Comparison of ENCODE assay signal across 1 cellular context in genomic region chr6:142454848-142455247, GRCh38.
DNase-seq lines count a peak whose midpoint lies in the region; ATAC-seq, FAIRE-seq and TF ChIP-seq lines count a peak whose summit lies in the region.
"Not testable (repeated sequence)": the region's sequence is repeated elsewhere in the genome, so short reads cannot be mapped to it uniquely, and the experiment has no call there.

No MANE protein-coding gene starts in this region.

- H3K79me2 ChIP-seq in HepG2 (ENCODE audit: insufficient read depth, low read length): not testable (repeated sequence)

- not testable (repeated sequence) for H2AFZ ChIP-seq in HepG2 (ENCODE audit: low read length)

- not testable (repeated sequence) for BruUV-seq in HepG2 (replicated peaks; lab: Mats Ljungman, UMichigan)

- not testable (repeated sequence) for DNase-seq in HepG2 (ENCODE audit: low spot score)

- CTCF ChIA-PET in HepG2 (lab: Yijun Ruan, JAX; ENCODE audit: low intra/inter-chr PET ratio, low total read pairs): not testable (repeated sequence)

- not testable (repeated sequence) for TF ChIP-seq CTCF in HepG2 (CRISPR knock-in tag; IDR thresholded peaks at IDR 0.05)

- peaks cover 6 to 18% of the 10 kb centered on the region in 2 experiments; a peak in 4 of 5 replicates for H3K36me3 ChIP-seq in HepG2 (replicated peaks in 1 of 2; ENCODE audit: control insufficient read depth in 1 of 2, insufficient read depth in 2 of 2, low read length in 2 of 2)

- not testable (repeated sequence) for H3K4me1 ChIP-seq in HepG2 (ENCODE audit: insufficient read depth, low read length)

- WGBS in HepG2 (ENCODE audit: low lambda C conversion rate): 47% methylated on average over 2 of the region's 2 CpGs

- not testable (repeated sequence) for H3K4me2 ChIP-seq in HepG2 (ENCODE audit: low read depth, low read length)

- FAIRE-seq in HepG2 (lab: Jason Lieb, UNC): not testable (repeated sequence)

- not testable (repeated sequence) for ATAC-seq in HepG2

- H3K27ac ChIP-seq in HepG2 (ENCODE audit: extremely low read length, insufficient read depth, low read length): not testable (repeated sequence)

- not testable (repeated sequence) for H3K27me3 ChIP-seq in HepG2 (ENCODE audit: control insufficient read depth in 1 of 2, insufficient read depth in 2 of 2, low read length in 2 of 2)

- POLR2A ChIA-PET in HepG2 (lab: Yijun Ruan, JAX): not testable (repeated sequence)

- not testable (repeated sequence) for H3K9ac ChIP-seq in HepG2 (ENCODE audit: insufficient read depth, low read depth, low read length)

- not testable (repeated sequence) for TF ChIP-seq POLR2A in HepG2 (IDR thresholded peaks at IDR 0.05; ENCODE audit: insufficient read depth in 1 of 2, low read depth in 2 of 2, low read length in 2 of 2)

- not testable (repeated sequence) for TF ChIP-seq RAD21 in HepG2 (CRISPR knock-in tag; IDR thresholded peaks at IDR 0.05)

- intact Hi-C loops in HepG2 (cut with micrococcal nuclease; ENCODE audit: unreplicated experiment): not testable (repeated sequence)

- H3K4me3 ChIP-seq in HepG2 (replicated peaks in 1 of 3; ENCODE audit: insufficient read depth in 1 of 3, low read depth in 2 of 3, low read length in 3 of 3): not testable (repeated sequence)

- not testable (repeated sequence) for H4K20me1 ChIP-seq in HepG2 (ENCODE audit: insufficient read depth, low read length)

- in situ Hi-C loops in HepG2 (cut with HindIII; ENCODE audit: extremely low pct_ligation_motif_present, low pct_unique_long_range_greater_than_20kb): not testable (repeated sequence)

- H3K9me3 ChIP-seq in HepG2 (ENCODE audit: low read length): not testable (repeated sequence)

- TF ChIP-seq EP300 in HepG2 (IDR thresholded peaks at IDR 0.05; ENCODE audit: low read depth in 2 of 2, low read length in 2 of 2); HepG2 (CRISPR knock-in tag; IDR thresholded peaks at IDR 0.05; ENCODE audit: borderline replicate concordance): not testable (repeated sequence)

TF ChIP-seq in HepG2, 621 proteins besides CTCF, POLR2A, EP300 and RAD21:
- TF ChIP-seq AGO2 (optimal IDR thresholded peaks at IDR 0.05; ENCODE audit: low read depth, low read length) (peak; percentile 13), RBM22 (optimal IDR thresholded peaks at IDR 0.05; ENCODE audit: low read length) (peak; percentile 85), POLR2AphosphoS5 (IDR thresholded peaks at IDR 0.05; ENCODE audit: low read depth, low read length) (peak; percentile 33; the same call in 1 of the 2 replicates), PAF1 (CRISPR knock-in tag; IDR thresholded peaks at IDR 0.05) (peak; percentile 73), POLR2G (IDR thresholded peaks at IDR 0.05; ENCODE audit: low read depth, low read length) (peak; percentile 53)
